1 cellular context compared by ENCODE assay signal in genomic region chr13:23375007-23375971, GRCh38.
TF ChIP-seq lines count a peak whose summit lies in the region.

No MANE protein-coding gene starts in this region.

TF ChIP-seq in HepG2, 621 proteins besides CTCF, POLR2A, EP300 and RAD21 (continued from another document and continues in another):
- TF ChIP-seq, protein P1, sequence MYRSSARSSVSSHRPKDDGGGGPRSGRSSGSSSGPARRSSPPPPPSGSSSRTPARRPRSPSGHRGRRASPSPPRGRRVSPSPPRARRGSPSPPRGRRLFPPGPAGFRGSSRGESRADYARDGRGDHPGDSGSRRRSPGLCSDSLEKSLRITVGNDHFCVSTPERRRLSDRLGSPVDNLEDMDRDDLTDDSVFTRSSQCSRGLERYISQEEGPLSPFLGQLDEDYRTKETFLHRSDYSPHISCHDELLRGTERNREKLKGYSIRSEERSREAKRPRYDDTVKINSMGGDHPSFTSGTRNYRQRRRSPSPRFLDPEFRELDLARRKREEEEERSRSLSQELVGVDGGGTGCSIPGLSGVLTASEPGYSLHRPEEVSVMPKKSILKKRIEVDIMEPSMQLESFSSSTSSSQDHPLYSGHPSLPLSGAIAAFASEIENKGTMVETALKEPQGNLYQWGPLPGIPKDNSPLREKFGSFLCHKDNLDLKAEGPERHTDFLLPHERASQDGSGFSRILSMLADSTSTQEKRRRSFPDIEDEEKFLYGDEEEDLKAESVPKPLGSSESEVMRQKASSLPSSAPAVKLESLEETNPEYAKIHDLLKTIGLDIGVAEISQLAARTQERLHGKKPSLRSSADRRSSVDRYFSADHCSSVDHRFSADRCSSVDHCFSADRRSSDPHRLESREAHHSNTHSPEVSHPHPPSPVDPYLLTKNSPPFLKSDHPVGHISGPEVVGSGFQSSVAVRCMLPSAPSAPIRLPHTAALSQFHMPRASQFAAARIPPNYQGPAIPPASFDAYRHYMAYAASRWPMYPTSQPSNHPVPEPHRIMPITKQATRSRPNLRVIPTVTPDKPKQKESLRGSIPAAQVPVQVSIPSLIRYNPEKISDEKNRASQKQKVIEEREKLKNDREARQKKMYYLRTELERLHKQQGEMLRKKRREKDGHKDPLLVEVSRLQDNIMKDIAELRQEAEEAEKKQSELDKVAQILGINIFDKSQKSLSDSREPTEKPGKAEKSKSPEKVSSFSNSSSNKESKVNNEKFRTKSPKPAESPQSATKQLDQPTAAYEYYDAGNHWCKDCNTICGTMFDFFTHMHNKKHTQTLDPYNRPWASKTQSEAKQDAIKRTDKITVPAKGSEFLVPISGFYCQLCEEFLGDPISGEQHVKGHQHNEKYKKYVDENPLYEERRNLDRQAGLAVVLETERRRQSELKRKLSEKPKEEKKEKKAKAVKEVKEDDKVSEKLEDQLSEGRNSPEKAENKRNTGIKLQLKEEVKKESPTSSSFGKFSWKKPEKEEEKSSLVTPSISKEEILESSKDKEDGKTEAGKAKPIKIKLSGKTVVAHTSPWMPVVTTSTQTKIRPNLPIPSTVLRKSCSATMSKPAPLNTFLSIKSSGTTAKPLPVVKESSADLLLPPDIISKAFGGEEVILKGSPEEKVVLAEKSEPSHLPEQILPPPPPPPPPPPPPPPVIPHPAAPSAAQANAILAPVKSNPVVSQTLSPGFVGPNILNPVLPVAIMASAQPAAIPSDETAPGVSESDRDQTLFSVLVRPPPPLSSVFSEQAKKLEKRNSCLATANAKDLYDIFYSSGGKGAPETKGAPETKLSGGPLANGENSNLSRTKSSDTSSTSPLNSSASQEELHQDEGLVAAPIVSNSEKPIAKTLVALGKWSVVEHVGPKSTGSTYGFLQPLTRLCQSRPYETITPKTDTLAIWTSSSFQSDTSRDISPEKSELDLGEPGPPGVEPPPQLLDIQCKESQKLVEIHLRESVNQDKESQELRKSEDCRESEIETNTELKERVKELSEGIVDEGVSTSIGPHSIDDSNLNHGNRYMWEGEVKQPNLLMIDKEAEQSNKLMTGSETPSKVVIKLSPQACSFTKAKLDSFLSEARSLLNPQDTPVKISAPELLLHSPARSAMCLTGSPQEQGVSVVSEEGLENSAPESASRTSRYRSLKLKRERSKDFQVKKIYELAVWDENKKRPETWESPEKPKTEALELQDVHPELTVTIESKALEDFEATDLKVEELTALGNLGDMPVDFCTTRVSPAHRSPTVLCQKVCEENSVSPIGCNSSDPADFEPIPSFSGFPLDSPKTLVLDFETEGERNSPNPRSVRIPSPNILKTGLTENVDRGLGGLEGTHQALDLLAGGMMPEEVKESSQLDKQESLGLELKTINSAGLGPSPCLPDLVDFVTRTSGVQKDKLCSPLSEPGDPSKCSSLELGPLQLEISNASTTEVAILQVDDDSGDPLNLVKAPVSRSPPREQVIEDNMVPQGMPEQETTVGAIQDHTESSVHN (CRISPR knock-in tag; IDR thresholded peaks at IDR 0.05), result no peak
- TF ChIP-seq ZNF12 (CRISPR knock-in tag; IDR thresholded peaks at IDR 0.05) (no peak), DR1 (CRISPR knock-in tag; IDR thresholded peaks at IDR 0.05) (no peak), ZNF704 (CRISPR knock-in tag; IDR thresholded peaks at IDR 0.05; ENCODE audit: borderline replicate concordance) (0 out of 2 replicates have a peak, but pooled peaks have one; percentile 32), ZNF350 (CRISPR knock-in tag; IDR thresholded peaks at IDR 0.05; ENCODE audit: borderline replicate concordance, low read depth) (no peak), FOXO1 (CRISPR knock-in tag; IDR thresholded peaks at IDR 0.05) (no peak), PLRG1 (conservative IDR thresholded peaks at IDR 0.05) (no peak), IKZF4 (CRISPR knock-in tag; IDR thresholded peaks at IDR 0.05; ENCODE audit: borderline replicate concordance, low read depth, not compliant biosample characterization) (no peak), ZNF713 (CRISPR knock-in tag; IDR thresholded peaks at IDR 0.05) (no peak), ZNF44 (CRISPR knock-in tag; IDR thresholded peaks at IDR 0.05) (no peak), PAF1 (CRISPR knock-in tag; IDR thresholded peaks at IDR 0.05) (no peak), ARNT2 (CRISPR knock-in tag; IDR thresholded peaks at IDR 0.05; ENCODE audit: low read depth) (peak; percentile 78; the same call in 1 of the 2 replicates), SMAD1 (CRISPR knock-in tag; IDR thresholded peaks at IDR 0.05; ENCODE audit: borderline replicate concordance, low read depth) (0 out of 2 replicates have a peak, but pooled peaks have one; percentile 35), CCDC6 (CRISPR knock-in tag; IDR thresholded peaks at IDR 0.05) (0 out of 2 replicates have a peak, but pooled peaks have one; percentile 29), HNRNPK (IDR thresholded peaks at IDR 0.05; ENCODE audit: low read depth, low read length, poor library complexity, severe bottlenecking) (no peak), IRX3 (CRISPR knock-in tag; IDR thresholded peaks at IDR 0.05; ENCODE audit: borderline replicate concordance, low read depth) (no peak), ZBTB43 (CRISPR knock-in tag; conservative IDR thresholded peaks at IDR 0.05) (0 out of 2 replicates have a peak, but pooled peaks have one; percentile 38), MATR3 (CRISPR knock-in tag; IDR thresholded peaks at IDR 0.05) (no peak), NFIC (IDR thresholded peaks at IDR 0.05; ENCODE audit: low read length) (no peak), CHD4 (IDR thresholded peaks at IDR 0.05; ENCODE audit: borderline replicate concordance, low read length) (no peak), SNRNP70 (IDR thresholded peaks at IDR 0.05; ENCODE audit: low read depth, low read length) (no peak), ZNF589 (CRISPR knock-in tag; conservative IDR thresholded peaks at IDR 0.05) (no peak), CREM (IDR thresholded peaks at IDR 0.05) (no peak), CREM (CRISPR knock-in tag; IDR thresholded peaks at IDR 0.05) (no peak), TMF1 (CRISPR knock-in tag; IDR thresholded peaks at IDR 0.05; ENCODE audit: low read depth) (peak; percentile 79; the same call in 1 of the 2 replicates), ZNF292 (CRISPR knock-in tag; IDR thresholded peaks at IDR 0.05; ENCODE audit: borderline replicate concordance, low read depth) (no peak), MAF1 (CRISPR knock-in tag; IDR thresholded peaks at IDR 0.05; ENCODE audit: borderline replicate concordance) (no peak), NFE2L2 (IDR thresholded peaks at IDR 0.05; ENCODE audit: low read length) (no peak), PHF5A (CRISPR knock-in tag; IDR thresholded peaks at IDR 0.05; ENCODE audit: low read depth, unreplicated experiment) (no peak), ZFP62 (CRISPR knock-in tag; IDR thresholded peaks at IDR 0.05) (no peak), ZNF776 (CRISPR knock-in tag; IDR thresholded peaks at IDR 0.05) (0 out of 2 replicates have a peak, but pooled peaks have one; percentile 35), MIXL1 (CRISPR knock-in tag; IDR thresholded peaks at IDR 0.05) (no peak), PTBP1 (IDR thresholded peaks at IDR 0.05; ENCODE audit: low read depth, low read length, poor library complexity, severe bottlenecking) (no peak), BHLHE40 (IDR thresholded peaks at IDR 0.05; ENCODE audit: low read length) (no peak), ZKSCAN5 (CRISPR knock-in tag; IDR thresholded peaks at IDR 0.05) (no peak), ZNF644 (CRISPR knock-in tag; IDR thresholded peaks at IDR 0.05; ENCODE audit: low read depth) (no peak), NFKB2 (CRISPR knock-in tag; IDR thresholded peaks at IDR 0.05; ENCODE audit: borderline replicate concordance) (peak; percentile 74), ZNF446 (CRISPR knock-in tag; IDR thresholded peaks at IDR 0.05) (peak; percentile 57; the same call in 1 of the 2 replicates), SMARCE1 (IDR thresholded peaks at IDR 0.05; ENCODE audit: borderline replicate concordance) (no peak), ZNF282 (IDR thresholded peaks at IDR 0.05; ENCODE audit: partially characterized antibody) (no peak), NFATC3 (CRISPR knock-in tag; IDR thresholded peaks at IDR 0.05) (no peak), KDM1A (CRISPR knock-in tag; IDR thresholded peaks at IDR 0.05) (no peak), HOXD1 (CRISPR knock-in tag; IDR thresholded peaks at IDR 0.05) (no peak), PAX8 (CRISPR knock-in tag; IDR thresholded peaks at IDR 0.05; ENCODE audit: borderline replicate concordance) (peak; percentile 60; the same call in 1 of the 2 replicates), ZBTB8A (CRISPR knock-in tag; IDR thresholded peaks at IDR 0.05; ENCODE audit: borderline replicate concordance, low read depth) (no peak), ZNF430 (CRISPR knock-in tag; IDR thresholded peaks at IDR 0.05) (no peak; the same call in 1 of the 2 replicates), PRPF4 (IDR thresholded peaks at IDR 0.05; ENCODE audit: low read depth, low read length, poor library complexity, severe bottlenecking) (no peak), TEF (CRISPR knock-in tag; IDR thresholded peaks at IDR 0.05) (no peak), ZNF773 (CRISPR knock-in tag; IDR thresholded peaks at IDR 0.05; ENCODE audit: borderline replicate concordance) (no peak), ZNF550 (CRISPR knock-in tag; IDR thresholded peaks at IDR 0.05; ENCODE audit: borderline replicate concordance) (no peak), MED1 (CRISPR knock-in tag; IDR thresholded peaks at IDR 0.05) (no peak), ZNF235 (CRISPR knock-in tag; IDR thresholded peaks at IDR 0.05; ENCODE audit: borderline replicate concordance) (no peak), KDM2A (CRISPR knock-in tag; IDR thresholded peaks at IDR 0.05; ENCODE audit: borderline replicate concordance, low read depth) (peak; percentile 50; the same call in 1 of the 2 replicates)
- TF ChIP-seq, protein P2, sequence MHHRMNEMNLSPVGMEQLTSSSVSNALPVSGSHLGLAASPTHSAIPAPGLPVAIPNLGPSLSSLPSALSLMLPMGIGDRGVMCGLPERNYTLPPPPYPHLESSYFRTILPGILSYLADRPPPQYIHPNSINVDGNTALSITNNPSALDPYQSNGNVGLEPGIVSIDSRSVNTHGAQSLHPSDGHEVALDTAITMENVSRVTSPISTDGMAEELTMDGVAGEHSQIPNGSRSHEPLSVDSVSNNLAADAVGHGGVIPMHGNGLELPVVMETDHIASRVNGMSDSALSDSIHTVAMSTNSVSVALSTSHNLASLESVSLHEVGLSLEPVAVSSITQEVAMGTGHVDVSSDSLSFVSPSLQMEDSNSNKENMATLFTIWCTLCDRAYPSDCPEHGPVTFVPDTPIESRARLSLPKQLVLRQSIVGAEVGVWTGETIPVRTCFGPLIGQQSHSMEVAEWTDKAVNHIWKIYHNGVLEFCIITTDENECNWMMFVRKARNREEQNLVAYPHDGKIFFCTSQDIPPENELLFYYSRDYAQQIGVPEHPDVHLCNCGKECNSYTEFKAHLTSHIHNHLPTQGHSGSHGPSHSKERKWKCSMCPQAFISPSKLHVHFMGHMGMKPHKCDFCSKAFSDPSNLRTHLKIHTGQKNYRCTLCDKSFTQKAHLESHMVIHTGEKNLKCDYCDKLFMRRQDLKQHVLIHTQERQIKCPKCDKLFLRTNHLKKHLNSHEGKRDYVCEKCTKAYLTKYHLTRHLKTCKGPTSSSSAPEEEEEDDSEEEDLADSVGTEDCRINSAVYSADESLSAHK (CRISPR knock-in tag; IDR thresholded peaks at IDR 0.05; ENCODE audit: borderline replicate concordance), result no peak
- TF ChIP-seq, protein P3, sequence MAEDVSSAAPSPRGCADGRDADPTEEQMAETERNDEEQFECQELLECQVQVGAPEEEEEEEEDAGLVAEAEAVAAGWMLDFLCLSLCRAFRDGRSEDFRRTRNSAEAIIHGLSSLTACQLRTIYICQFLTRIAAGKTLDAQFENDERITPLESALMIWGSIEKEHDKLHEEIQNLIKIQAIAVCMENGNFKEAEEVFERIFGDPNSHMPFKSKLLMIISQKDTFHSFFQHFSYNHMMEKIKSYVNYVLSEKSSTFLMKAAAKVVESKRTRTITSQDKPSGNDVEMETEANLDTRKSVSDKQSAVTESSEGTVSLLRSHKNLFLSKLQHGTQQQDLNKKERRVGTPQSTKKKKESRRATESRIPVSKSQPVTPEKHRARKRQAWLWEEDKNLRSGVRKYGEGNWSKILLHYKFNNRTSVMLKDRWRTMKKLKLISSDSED (CRISPR knock-in tag; IDR thresholded peaks at IDR 0.05), result no peak
- TF ChIP-seq, protein P4, sequence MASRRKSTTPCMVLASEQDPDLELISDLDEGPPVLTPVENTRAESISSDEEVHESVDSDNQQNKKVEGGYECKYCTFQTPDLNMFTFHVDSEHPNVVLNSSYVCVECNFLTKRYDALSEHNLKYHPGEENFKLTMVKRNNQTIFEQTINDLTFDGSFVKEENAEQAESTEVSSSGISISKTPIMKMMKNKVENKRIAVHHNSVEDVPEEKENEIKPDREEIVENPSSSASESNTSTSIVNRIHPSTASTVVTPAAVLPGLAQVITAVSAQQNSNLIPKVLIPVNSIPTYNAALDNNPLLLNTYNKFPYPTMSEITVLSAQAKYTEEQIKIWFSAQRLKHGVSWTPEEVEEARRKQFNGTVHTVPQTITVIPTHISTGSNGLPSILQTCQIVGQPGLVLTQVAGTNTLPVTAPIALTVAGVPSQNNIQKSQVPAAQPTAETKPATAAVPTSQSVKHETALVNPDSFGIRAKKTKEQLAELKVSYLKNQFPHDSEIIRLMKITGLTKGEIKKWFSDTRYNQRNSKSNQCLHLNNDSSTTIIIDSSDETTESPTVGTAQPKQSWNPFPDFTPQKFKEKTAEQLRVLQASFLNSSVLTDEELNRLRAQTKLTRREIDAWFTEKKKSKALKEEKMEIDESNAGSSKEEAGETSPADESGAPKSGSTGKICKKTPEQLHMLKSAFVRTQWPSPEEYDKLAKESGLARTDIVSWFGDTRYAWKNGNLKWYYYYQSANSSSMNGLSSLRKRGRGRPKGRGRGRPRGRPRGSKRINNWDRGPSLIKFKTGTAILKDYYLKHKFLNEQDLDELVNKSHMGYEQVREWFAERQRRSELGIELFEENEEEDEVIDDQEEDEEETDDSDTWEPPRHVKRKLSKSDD (CRISPR knock-in tag; IDR thresholded peaks at IDR 0.05; ENCODE audit: low read depth), result no peak
